In genomic region chr2:134459706-134460406, GRCh38 we compare ENCODE assay signal across 12 cellular contexts.
DNase-seq lines count a peak whose midpoint lies in the region; ATAC-seq, FAIRE-seq and TF ChIP-seq lines count a peak whose summit lies in the region.
"Had no signal": no experiment of that assay in that cellular context is flagged by ENCODE, and none has a peak within 500 bp of the region (broad histone marks: within the 10 kb centered on the region; RNA-seq: fewer than 3 reads in every experiment).

No MANE protein-coding gene starts in this region.

- peak overlapping the region in 1 of 8 donors; percentile 25 for H3K4me3 Mint-ChIP-seq in naive B cell
- H3K4me3 Mint-ChIP-seq: CD8-positive, alpha-beta memory T cell had no signal

- H3K27me3 Mint-ChIP-seq in naive B cell, result no peaks in the 10 kb centered on the region
- H3K27me3 Mint-ChIP-seq: CD8-positive, alpha-beta memory T cell had no signal

- peak overlapping the region in 4 of 6 donors; percentile 54 to 89 (median 84) for H3K27ac Mint-ChIP-seq in naive B cell

- no peak for TF ChIP-seq POLR2A in K562 (conservative IDR thresholded peaks at IDR 0.05)

- H3K9me3 ChIP-seq in K562 (replicated peaks; ENCODE audit: control insufficient read depth, insufficient read depth, low read depth, low read length) (no peaks in the 10 kb centered on the region), psoas muscle (no peaks in the 10 kb centered on the region)
- H3K9me3 ChIP-seq: A549; BLaER1 treated with 17β-estradiol and CSF1 and Interleukin-3, amounts not matched to agents 10 nM and 100 nM; Peyer's patch had no signal

- no peaks in the 10 kb centered on the region for H3K9me3 Mint-ChIP-seq in naive B cell
- H3K9me3 Mint-ChIP-seq: CD8-positive, alpha-beta memory T cell had no signal

- 0 out of 2 replicates have a peak, but pooled peaks cover 14% of the 10 kb centered on the region for H4K20me1 ChIP-seq in K562 (replicated peaks; ENCODE audit: control insufficient read depth, insufficient read depth, low read length)

- no peak for FAIRE-seq in K562 (lab: Jason Lieb, UNC)
- FAIRE-seq: A549, H54 had no signal

- intact Hi-C loops in cardiac septum (cut with DNase I), result loop anchor here (2.0 to 10.0 kb wide), 2 partner anchors 85 to 437 kb away; no protein-coding TSS in a partner anchor
- intact Hi-C loops in Right ventricle myocardium superior (cut with DNase I), result loop anchor here (5.0 to 10.0 kb wide), 2 partner anchors 305 to 437 kb away; no protein-coding TSS in a partner anchor
- intact Hi-C loops in K562 (cut with micrococcal nuclease), result loop anchor here (2.0 kb wide), 1 partner anchor 439 kb away; no protein-coding TSS in a partner anchor
- intact Hi-C loops in psoas muscle (cut with DNase I), result loop anchor here in 1 of 2 donors (10.0 kb wide), 1 partner anchor 435 kb away; no protein-coding TSS in a partner anchor

- H2AFZ ChIP-seq in K562 (ENCODE audit: low read depth, low read length), result no peak overlapping the region

- CTCF ChIA-PET in K562 (lab: Yijun Ruan, JAX; ENCODE audit: low intra/inter-chr PET ratio), result interaction anchor here (0.8 to 1.8 kb wide), 2 partner anchors 434 to 438 kb away, joined by 3 to 7 read pairs; no protein-coding TSS in a partner anchor

- no peak overlapping the region for H3K4me2 ChIP-seq in K562 (ENCODE audit: insufficient read depth, low read length)
- H3K4me2 ChIP-seq: A549 had no signal

- peaks cover 6 to 9% (median 7%) of the 10 kb centered on the region in 3 donors for H3K4me1 Mint-ChIP-seq in naive B cell
- H3K4me1 Mint-ChIP-seq: CD8-positive, alpha-beta memory T cell had no signal

- DNase-seq in cardiac septum (ENCODE audit: low spot score) (peak; percentile 67), Right ventricle myocardium superior (no peak), K562 (ENCODE audit: extremely low read depth in 1 of 4, low spot score in 3 of 4) (no peak), naive B cell (no peak), COLO668 (lab: John Stamatoyannopoulos, UW; ENCODE audit: unreplicated experiment) (no peak), psoas muscle (no peak)

- H3K4me1 ChIP-seq in K562 (replicated peaks in 1 of 2; ENCODE audit: control insufficient read depth in 2 of 2, insufficient read depth in 2 of 2, low read length in 2 of 2) (no peaks in the 10 kb centered on the region), psoas muscle (no peaks in the 10 kb centered on the region)
- H3K4me1 ChIP-seq: A549, Peyer's patch had no signal

- H3K36me3 ChIP-seq in K562 (ENCODE audit: control insufficient read depth, insufficient read depth, low read length), result no peaks in the 10 kb centered on the region
- no peaks in the 10 kb centered on the region for H3K36me3 ChIP-seq in psoas muscle (ENCODE audit: insufficient read depth in 1 of 2, low read depth in 1 of 2)

- WGBS in K562 (ENCODE audit: insufficient coverage, low coverage, missing lambda C conversion rate), result 11% methylated on average over 9 of the region's 11 CpGs
- WGBS in psoas muscle, 3 donors, result 89 to 95% (median 94%) methylated on average over 9 to 11 of the region's 11 CpGs

- no peak for TF ChIP-seq CTCF in K562 (IDR thresholded peaks at IDR 0.05 in 2 of 3, conservative IDR thresholded peaks at IDR 0.05 in 1 of 3; ENCODE audit: insufficient read depth in 2 of 3, low read depth in 1 of 3, low read length in 3 of 3)
- no peak for TF ChIP-seq CTCF in psoas muscle (IDR thresholded peaks at IDR 0.05)

- no peak overlapping the region for H3K9ac ChIP-seq in K562 (ENCODE audit: insufficient read depth in 1 of 2, low read depth in 2 of 2, low read length in 2 of 2)

- POLR2A ChIA-PET in K562 (lab: Yijun Ruan, JAX), result interaction anchor here (0.6 kb wide), 1 partner anchor 80 kb away, joined by 3 read pairs; no protein-coding TSS in a partner anchor

- in situ Hi-C loops in K562 (cut with MboI), result loop anchor here (5.0 to 10.0 kb wide), 2 partner anchors 345 to 442 kb away; no protein-coding TSS in a partner anchor

- TF ChIP-seq RAD21 in K562 (CRISPR knock-in tag; conservative IDR thresholded peaks at IDR 0.05 in 1 of 2, IDR thresholded peaks at IDR 0.05 in 1 of 2), result no peak

- H3K27ac ChIP-seq in K562 (ENCODE audit: extremely low read depth, low read depth, low read length) (no peak overlapping the region), psoas muscle (no peak overlapping the region)
- H3K27ac ChIP-seq: A549, Peyer's patch had no signal

- BruUV-seq in K562 (replicated peaks; lab: Mats Ljungman, UMichigan), result no TSS peak

- H3K27me3 ChIP-seq in K562 (ENCODE audit: control insufficient read depth in 2 of 2, insufficient read depth in 2 of 2, low read length in 2 of 2) (peaks cover 9 to 84% of the 10 kb centered on the region in 2 experiments), psoas muscle (ENCODE audit: insufficient read depth in 3 of 3, low read length in 2 of 3) (no peaks in the 10 kb centered on the region)
- H3K27me3 ChIP-seq: BLaER1 treated with 17β-estradiol and CSF1 and Interleukin-3, amounts not matched to agents 10 nM and 100 nM; Peyer's patch had no signal

- no peaks in the 10 kb centered on the region for H3K79me2 ChIP-seq in K562 (ENCODE audit: control insufficient read depth, insufficient read depth, low read length)

- ATAC-seq in Right ventricle myocardium superior (ENCODE audit: poor library complexity) (no peak), K562 (no peak), naive B cell (ENCODE audit: low read depth in 2 of 2) (no peak), psoas muscle (no peak), GM21526 (IDR thresholded peaks at IDR 0.05; ENCODE audit: low FRiP score, unreplicated experiment) (no peak)

- no peaks in the 10 kb centered on the region for H3K9me1 ChIP-seq in K562 (ENCODE audit: control insufficient read depth, insufficient read depth, low read length)

- peaks cover 0 to 7% of the 10 kb centered on the region in 2 donors for H3K36me3 Mint-ChIP-seq in naive B cell

- no peak overlapping the region for H3K4me3 ChIP-seq in K562
- no peak overlapping the region for H3K4me3 ChIP-seq in psoas muscle
- H3K4me3 ChIP-seq: A549; BLaER1 treated with 17β-estradiol and CSF1 and Interleukin-3, amounts not matched to agents 10 nM and 100 nM; Peyer's patch had no signal

- TF ChIP-seq EP300 in K562 (IDR thresholded peaks at IDR 0.05; ENCODE audit: low read length), result no peak

TF ChIP-seq in K562, 482 proteins besides CTCF, POLR2A, EP300 and RAD21:
- TF ChIP-seq FOXK1 (CRISPR knock-in tag; IDR thresholded peaks at IDR 0.05; ENCODE audit: borderline replicate concordance) (no peak), NFIC (IDR thresholded peaks at IDR 0.05) (peak; percentile 45; the same call in 1 of the 2 replicates), MED1 (CRISPR knock-in tag; IDR thresholded peaks at IDR 0.05; ENCODE audit: borderline replicate concordance) (no peak), GATAD2B (IDR thresholded peaks at IDR 0.05; ENCODE audit: borderline replicate concordance) (no peak), NUFIP1 (IDR thresholded peaks at IDR 0.05; ENCODE audit: partially characterized antibody) (no peak), CBFB (CRISPR knock-in tag; IDR thresholded peaks at IDR 0.05) (no peak), CREM (IDR thresholded peaks at IDR 0.05; ENCODE audit: low read depth) (no peak), ZC3H11A (IDR thresholded peaks at IDR 0.05; ENCODE audit: low read depth, low read length) (no peak), ZNF584 (CRISPR knock-in tag; IDR thresholded peaks at IDR 0.05; ENCODE audit: low read depth) (no peak), TOE1 (IDR thresholded peaks at IDR 0.05; ENCODE audit: borderline replicate concordance) (no peak), TOE1 (CRISPR knock-in tag; IDR thresholded peaks at IDR 0.05; ENCODE audit: borderline replicate concordance, low read depth) (no peak), BRCA1 (IDR thresholded peaks at IDR 0.05) (no peak), BRCA1 (CRISPR knock-in tag; IDR thresholded peaks at IDR 0.05) (no peak), BCOR (IDR thresholded peaks at IDR 0.05) (no peak), NR2C1 (IDR thresholded peaks at IDR 0.05) (no peak), NR2C1 (tag; IDR thresholded peaks at IDR 0.05) (peak; percentile 62), CBX8 (IDR thresholded peaks at IDR 0.05; ENCODE audit: borderline replicate concordance, extremely low read depth, low read depth, low read length, poor library complexity, severe bottlenecking) (no peak)
- TF ChIP-seq, protein P1, sequence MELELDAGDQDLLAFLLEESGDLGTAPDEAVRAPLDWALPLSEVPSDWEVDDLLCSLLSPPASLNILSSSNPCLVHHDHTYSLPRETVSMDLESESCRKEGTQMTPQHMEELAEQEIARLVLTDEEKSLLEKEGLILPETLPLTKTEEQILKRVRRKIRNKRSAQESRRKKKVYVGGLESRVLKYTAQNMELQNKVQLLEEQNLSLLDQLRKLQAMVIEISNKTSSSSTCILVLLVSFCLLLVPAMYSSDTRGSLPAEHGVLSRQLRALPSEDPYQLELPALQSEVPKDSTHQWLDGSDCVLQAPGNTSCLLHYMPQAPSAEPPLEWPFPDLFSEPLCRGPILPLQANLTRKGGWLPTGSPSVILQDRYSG (tag; conservative IDR thresholded peaks at IDR 0.05; ENCODE audit: low read depth), result no peak
- TF ChIP-seq, protein P2, sequence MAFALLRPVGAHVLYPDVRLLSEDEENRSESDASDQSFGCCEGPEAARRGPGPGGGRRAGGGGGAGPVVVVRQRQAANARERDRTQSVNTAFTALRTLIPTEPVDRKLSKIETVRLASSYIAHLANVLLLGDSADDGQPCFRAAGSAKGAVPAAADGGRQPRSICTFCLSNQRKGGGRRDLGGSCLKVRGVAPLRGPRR (CRISPR knock-in tag; IDR thresholded peaks at IDR 0.05), result no peak
TF ChIP-seq in K562: peak in this region for 2.
